ENCODE assay signal across 9 cellular contexts in the genomic region with DNA sequence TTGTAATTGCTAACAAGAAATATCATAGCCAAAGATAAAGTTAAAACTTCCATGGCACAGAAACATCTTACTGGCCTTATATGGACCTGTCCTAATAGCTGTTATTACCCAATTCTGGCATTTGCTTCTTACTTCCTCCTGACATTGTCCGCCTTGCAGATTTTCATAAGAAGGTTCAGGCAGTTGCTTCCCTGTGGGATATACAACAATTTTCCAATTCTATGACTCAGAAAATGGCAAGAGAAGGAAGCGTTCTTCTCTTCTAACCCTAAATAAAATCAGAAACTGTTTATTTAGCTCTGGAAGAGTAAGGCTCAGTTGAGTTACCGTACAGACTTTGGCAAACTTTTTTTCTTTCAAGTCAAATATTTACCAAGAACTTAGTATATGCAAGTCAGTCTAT. TPM values are rescaled to one million over a fixed set of nuclear protein-coding genes. Genes with fewer than 3 reads are reported as not detected.
DNase-seq lines count a peak whose midpoint lies in the region; ATAC-seq and TF ChIP-seq lines count a peak whose summit lies in the region.
"Had no signal": no experiment of that assay in that cellular context is flagged by ENCODE, and none has a peak within 500 bp of the region (broad histone marks: within the 10 kb centered on the region; RNA-seq: fewer than 3 reads in every experiment).

No MANE protein-coding gene starts in this region.

- no peaks in the 10 kb centered on the region for H3K27me3 ChIP-seq in ascending aorta
- no peaks in the 10 kb centered on the region for H3K27me3 ChIP-seq in lower lobe of right lung (ENCODE audit: low read depth)
- H3K27me3 ChIP-seq: body of pancreas had no signal

- no peak for DNase-seq in stimulated activated naive CD8-positive, alpha-beta T cell treated with anti-CD3 and anti-CD28 coated beads, Interleukin-15, Interleukin-2, amounts not matched to agents 100 U/mL and 50 U/mL, for 24 hours
- DNase-seq in ascending aorta (ENCODE audit: low spot score in 2 of 2) (no peak), lower lobe of right lung (no peak), GM19238 (ENCODE audit: insufficient read length, low spot score) (no peak)
- DNase-seq in stimulated activated naive CD4-positive, alpha-beta T cell (lab: John Stamatoyannopoulos, UW): no peak

- H3K4me3 ChIP-seq in ascending aorta (peak overlapping the region; percentile 98 to 99), lower lobe of right lung (peak overlapping the region; percentile 96)

- H3K4me1 Mint-ChIP-seq in stimulated activated naive CD8-positive, alpha-beta T cell treated with anti-CD3 and anti-CD28 coated beads, Interleukin-15, Interleukin-2, amounts not matched to agents 100 ng/mL and 50 ng/mL, for 24 hours (ENCODE audit: low read depth): peaks cover 59% of the 10 kb centered on the region

- H3K4me1 ChIP-seq in ascending aorta: peaks cover 11 to 15% of the 10 kb centered on the region in 2 donors
- H3K4me1 ChIP-seq in lower lobe of right lung: peaks cover 42% of the 10 kb centered on the region

- ATAC-seq in stimulated activated naive CD8-positive, alpha-beta T cell treated with anti-CD3 and anti-CD28 coated beads, Interleukin-15, Interleukin-2, amounts not matched to agents 100 U/mL and 50 U/mL, for 24 hours: no peak
- ATAC-seq in lower lobe of right lung: no peak
- ATAC-seq in GM18502 (IDR thresholded peaks at IDR 0.05; ENCODE audit: poor library complexity, unreplicated experiment): no peak
- no peak for ATAC-seq in GM18870 (IDR thresholded peaks at IDR 0.05; ENCODE audit: unreplicated experiment)
- ATAC-seq: body of pancreas had no signal

- peak overlapping the region; percentile 83 for H3K27ac Mint-ChIP-seq in stimulated activated naive CD8-positive, alpha-beta T cell treated with anti-CD3 and anti-CD28 coated beads, Interleukin-15, Interleukin-2, amounts not matched to agents 100 ng/mL and 50 ng/mL, for 24 hours

- no peaks in the 10 kb centered on the region for H3K9me3 Mint-ChIP-seq in stimulated activated naive CD8-positive, alpha-beta T cell treated with anti-CD3 and anti-CD28 coated beads, Interleukin-15, Interleukin-2, amounts not matched to agents 100 ng/mL and 50 ng/mL, for 24 hours

- H3K27ac ChIP-seq in ascending aorta (peak overlapping the region in 1 of 2 donors; percentile 95), lower lobe of right lung (peak overlapping the region; percentile 26)

- peaks cover 4% of the 10 kb centered on the region for H3K27me3 Mint-ChIP-seq in stimulated activated naive CD8-positive, alpha-beta T cell treated with anti-CD3 and anti-CD28 coated beads, Interleukin-15, Interleukin-2, amounts not matched to agents 100 ng/mL and 50 ng/mL, for 24 hours

- H3K4me3 Mint-ChIP-seq in stimulated activated naive CD8-positive, alpha-beta T cell treated with anti-CD3 and anti-CD28 coated beads, Interleukin-15, Interleukin-2, amounts not matched to agents 100 ng/mL and 50 ng/mL, for 24 hours: peak overlapping the region; percentile 92

- intact Hi-C loops in ascending aorta (cut with DNase I): no loop called here
- intact Hi-C loops in lower lobe of right lung (cut with DNase I): no loop called here

- peaks cover 31% of the 10 kb centered on the region for H3K36me3 Mint-ChIP-seq in stimulated activated naive CD8-positive, alpha-beta T cell treated with anti-CD3 and anti-CD28 coated beads, Interleukin-15, Interleukin-2, amounts not matched to agents 100 ng/mL and 50 ng/mL, for 24 hours (ENCODE audit: low read depth)

- H3K36me3 ChIP-seq in ascending aorta: no peaks in the 10 kb centered on the region
- H3K36me3 ChIP-seq in lower lobe of right lung: no peaks in the 10 kb centered on the region

- H3K9me3 ChIP-seq in ascending aorta: no peaks in the 10 kb centered on the region
- no peaks in the 10 kb centered on the region for H3K9me3 ChIP-seq in lower lobe of right lung
- H3K9me3 ChIP-seq: body of pancreas had no signal

- TF ChIP-seq CTCF in ascending aorta (IDR thresholded peaks at IDR 0.05) (no peak), lower lobe of right lung (IDR thresholded peaks at IDR 0.05) (no peak)

RNA-seq across cellular contexts. Expression of a gene that starts 1.7 kb away (rescaled TPM):
- 90.3 TPM for total RNA-seq in ascending aorta
- 89.1 TPM for total RNA-seq in lower lobe of right lung

RNA-seq across cellular contexts. Expression of a gene that starts 38.5 kb away (rescaled TPM):
- total RNA-seq in ascending aorta: 22.1 TPM
- 965 TPM for total RNA-seq in lower lobe of right lung

RNA-seq across cellular contexts. Expression of a gene that starts 40.7 kb away (rescaled TPM):
- total RNA-seq in ascending aorta (7.0 TPM), lower lobe of right lung (14.9 TPM)

RNA-seq across cellular contexts. Expression of a gene that starts 44.7 kb away (rescaled TPM):
- total RNA-seq in ascending aorta (8.2 TPM), lower lobe of right lung (24.3 TPM)

Comparison
In these comparisons a context has a peak if more than half of its experiments do, and no peak if none do; other contexts are left out.
1. RNA of a gene that starts 38.5 kb away (total RNA-seq): 965 TPM in lower lobe of right lung (single experiment); 22.1 TPM in ascending aorta (single experiment); every median in the first group is over 10 times any median in the second.